In genomic region chr19:10076535-10076934, GRCh38 we compare ENCODE assay signal across 29 cellular contexts. TPM values are rescaled to one million over a fixed set of nuclear protein-coding genes. Genes with fewer than 3 reads are reported as not detected.
"Had no signal": no experiment of that assay in that cellular context is flagged by ENCODE, and none has a peak within 500 bp of the region (broad histone marks: within the 10 kb centered on the region; RNA-seq: fewer than 3 reads in every experiment).

No MANE protein-coding gene starts in this region.

- H3K4me1 ChIP-seq: stomach, testis, thyroid gland, tibial artery, tibial nerve, transverse colon, upper lobe of left lung, upper lobe of right lung, uterus, vagina had no signal

- H3K9me3 ChIP-seq: suprapubic skin, testis, thyroid gland, transverse colon, upper lobe of right lung, uterus, vagina had no signal

- H3K27ac ChIP-seq: stomach, suprapubic skin, testis, thoracic aorta, thyroid gland, tibial artery, tibial nerve, transverse colon, upper lobe of left lung, upper lobe of right lung, uterus, vagina had no signal

- H3K4me3 Mint-ChIP-seq: stimulated activated effector memory CD8-positive, alpha-beta T cell treated with anti-CD3 and anti-CD28 coated beads, Interleukin-12 subunit alpha, Interleukin-12 subunit beta, amount 100 ng/mL, for 72 hours; stimulated activated memory B cell treated with anti-CD40 and anti-IgM and Interleukin-4, amounts not matched to agents 10 μg/mL and 1 μg/mL and 100 μg/mL, for 72 hours; stimulated activated naive B cell treated with anti-CD40 and anti-IgM and Interleukin-4, amounts not matched to agents 10 μg/mL and 1 μg/mL and 100 μg/mL, for 72 hours; stimulated activated naive CD8-positive, alpha-beta T cell treated with anti-CD3 and anti-CD28 coated beads, Interleukin-15, amount 100 ng/mL, for 72 hours; stimulated activated naive CD8-positive, alpha-beta T cell treated with anti-CD3 and anti-CD28 coated beads, Interleukin-15, Interleukin-2, amounts not matched to agents 100 ng/mL and 50 ng/mL, for 24 hours; type B pancreatic cell had no signal

- H3K4me3 ChIP-seq: stomach, suprapubic skin, testis, thoracic aorta, thyroid gland, tibial artery, tibial nerve, transverse colon, upper lobe of left lung, upper lobe of right lung, uterus, vagina had no signal

- H3K4me1 Mint-ChIP-seq: stimulated activated effector memory CD8-positive, alpha-beta T cell treated with anti-CD3 and anti-CD28 coated beads, Interleukin-12 subunit alpha, Interleukin-12 subunit beta, amount 100 ng/mL, for 72 hours; stimulated activated memory B cell treated with anti-CD40 and anti-IgM and Interleukin-4, amounts not matched to agents 10 μg/mL and 1 μg/mL and 100 μg/mL, for 72 hours; stimulated activated naive CD8-positive, alpha-beta T cell treated with anti-CD3 and anti-CD28 coated beads, Interleukin-15, amount 100 ng/mL, for 72 hours had no signal

- ATAC-seq: stimulated activated effector memory CD8-positive, alpha-beta T cell treated with anti-CD3 and anti-CD28 coated beads, Interleukin-12 subunit alpha, Interleukin-12 subunit beta, amount 100 ng/mL, for 72 hours; stimulated activated memory B cell treated with anti-CD40 and anti-IgM and Interleukin-4, amounts not matched to agents 10 μg/mL and 1 μg/mL and 100 μg/mL, for 72 hours; stimulated activated naive B cell treated with anti-CD40 and anti-IgM and Interleukin-4, amounts not matched to agents 10 μg/mL and 1 μg/mL and 100 μg/mL, for 72 hours; stimulated activated naive CD8-positive, alpha-beta T cell treated with anti-CD3 and anti-CD28 coated beads, Interleukin-15, amount 100 ng/mL, for 72 hours; stimulated activated naive CD8-positive, alpha-beta T cell treated with anti-CD3 and anti-CD28 coated beads, Interleukin-15, Interleukin-2, amounts not matched to agents 100 U/mL and 50 U/mL, for 24 hours; upper lobe of right lung had no signal

- H3K36me3 Mint-ChIP-seq: stimulated activated effector memory CD8-positive, alpha-beta T cell treated with anti-CD3 and anti-CD28 coated beads, Interleukin-12 subunit alpha, Interleukin-12 subunit beta, amount 100 ng/mL, for 72 hours; stimulated activated memory B cell treated with anti-CD40 and anti-IgM and Interleukin-4, amounts not matched to agents 10 μg/mL and 1 μg/mL and 100 μg/mL, for 72 hours; type B pancreatic cell had no signal

- DNase-seq: stimulated activated CD4-positive, alpha-beta T cell treated with anti-CD3 and anti-CD28 coated beads, Interleukin-2, amount 100 ng/mL, for 48 hours; stimulated activated CD4-positive, alpha-beta T cell treated with anti-CD3 and anti-CD28 coated beads, Interleukin-4, amount 100 ng/mL, for 1 hour; stimulated activated CD4-positive, alpha-beta T cell treated with anti-CD3 and anti-CD28 coated beads, Interleukin-4, amount 100 ng/mL, for 24 hours; stimulated activated CD4-positive, alpha-beta T cell treated with anti-CD3 and anti-CD28 coated beads, Interleukin-4, amount 100 ng/mL, for 4 hours; stimulated activated CD8-positive, alpha-beta memory T cell treated with anti-CD3 and anti-CD28 coated beads, Interleukin-4, amount 100 ng/mL, for 48 hours; stimulated activated naive B cell treated with anti-CD40 and anti-IgM and Interleukin-4, amounts not matched to agents 10 μg/mL and 1 μg/mL and 100 μg/mL, for 72 hours; stimulated activated naive CD4-positive, alpha-beta T cell; stimulated activated naive CD4-positive, alpha-beta T cell treated with Interleukin-2 at 50 U/mL for 16 hours; stimulated activated naive CD8-positive, alpha-beta T cell treated with anti-CD3 and anti-CD28 coated beads, Interleukin-15, amount 100 ng/mL, for 72 hours; stimulated activated naive CD8-positive, alpha-beta T cell treated with anti-CD3 and anti-CD28 coated beads, Interleukin-15, Interleukin-2, amounts not matched to agents 100 U/mL and 50 U/mL, for 24 hours; stomach; substantia nigra; testis; thyroid gland; tibial artery; transverse colon; trophoblast cell; upper lobe of left lung; upper lobe of right lung; uterus had no signal

- H3K9me3 Mint-ChIP-seq: stimulated activated effector memory CD8-positive, alpha-beta T cell treated with anti-CD3 and anti-CD28 coated beads, Interleukin-12 subunit alpha, Interleukin-12 subunit beta, amount 100 ng/mL, for 72 hours; stimulated activated naive CD8-positive, alpha-beta T cell treated with anti-CD3 and anti-CD28 coated beads, Interleukin-15, Interleukin-2, amounts not matched to agents 100 ng/mL and 50 ng/mL, for 24 hours; type B pancreatic cell had no signal

- FAIRE-seq: urothelium cell line had no signal

- H3K36me3 ChIP-seq: stomach, suprapubic skin, thoracic aorta, thyroid gland, tibial artery, tibial nerve, transverse colon, upper lobe of left lung, upper lobe of right lung, uterus, vagina had no signal

- H3K27me3 Mint-ChIP-seq: stimulated activated memory B cell treated with anti-CD40 and anti-IgM and Interleukin-4, amounts not matched to agents 10 μg/mL and 1 μg/mL and 100 μg/mL, for 72 hours; stimulated activated naive CD8-positive, alpha-beta T cell treated with anti-CD3 and anti-CD28 coated beads, Interleukin-15, Interleukin-2, amounts not matched to agents 100 ng/mL and 50 ng/mL, for 24 hours had no signal

- H3K27ac Mint-ChIP-seq: stimulated activated effector memory CD8-positive, alpha-beta T cell treated with anti-CD3 and anti-CD28 coated beads, Interleukin-12 subunit alpha, Interleukin-12 subunit beta, amount 100 ng/mL, for 72 hours; stimulated activated memory B cell treated with anti-CD40 and anti-IgM and Interleukin-4, amounts not matched to agents 10 μg/mL and 1 μg/mL and 100 μg/mL, for 72 hours; stimulated activated naive CD8-positive, alpha-beta T cell treated with anti-CD3 and anti-CD28 coated beads, Interleukin-15, Interleukin-2, amounts not matched to agents 100 ng/mL and 50 ng/mL, for 24 hours; type B pancreatic cell had no signal

- H3K27me3 ChIP-seq: suprapubic skin, testis, thyroid gland, tibial nerve, transverse colon, upper lobe of left lung, upper lobe of right lung, uterus, vagina had no signal

RNA-seq across cellular contexts. Expression of gene ANGPTL6, which starts 25.9 kb away (rescaled TPM):
- total RNA-seq: thoracic aorta, vagina had no signal
